12 cellular contexts compared by ENCODE assay signal in genomic region chr4:151012376-151012775, GRCh38. TPM values are rescaled to one million over a fixed set of nuclear protein-coding genes. Genes with fewer than 3 reads are reported as not detected.
A peak's percentile ranks its signal among the peaks of the same experiment; 100 is the strongest.
DNase-seq lines count a peak whose midpoint lies in the region; ATAC-seq, FAIRE-seq and TF ChIP-seq lines count a peak whose summit lies in the region.
"Had no signal": no experiment of that assay in that cellular context is flagged by ENCODE, and none has a peak within 500 bp of the region (broad histone marks: within the 10 kb centered on the region; RNA-seq: fewer than 3 reads in every experiment).

No MANE protein-coding gene starts in this region.

- no peak for DNase-seq in CD4-positive, CD25-positive, alpha-beta regulatory T cell
- DNase-seq in HAP-1 (ENCODE audit: low spot score in 2 of 2) (no peak), kidney (no peak), GM10266 (ENCODE audit: extremely low spot score) (no peak), SHP77 (lab: John Stamatoyannopoulos, UW) (no peak), NCI-H1436 (lab: John Stamatoyannopoulos, UW) (no peak), DMS153 (lab: John Stamatoyannopoulos, UW) (no peak)
- DNase-seq: activated CD4-positive, alpha-beta T cell treated with anti-CD3 and anti-CD28 coated beads for 1 hour; anterior cingulate cortex had no signal

- H3K4me3 Mint-ChIP-seq in CD4-positive, CD25-positive, alpha-beta regulatory T cell = peak overlapping the region; percentile 96 to 100 (median 99)
- H3K4me3 Mint-ChIP-seq in activated T-helper 17 cell treated with anti-CD3 and anti-CD28 coated beads, Interleukin-2, amount 50 U/mL, for 72 hours = peak overlapping the region; percentile 98

- no peak for TF ChIP-seq CTCF in kidney (IDR thresholded peaks at IDR 0.05; ENCODE audit: borderline replicate concordance, extremely low read depth, insufficient read depth)
- no peak for TF ChIP-seq CTCF in GM10266 (IDR thresholded peaks at IDR 0.05; ENCODE audit: control insufficient read depth, insufficient read depth, low read depth, missing control alignments)

- no peak for ATAC-seq in CD4-positive, CD25-positive, alpha-beta regulatory T cell (ENCODE audit: low read depth in 2 of 2)
- no peak for ATAC-seq in activated T-helper 17 cell treated with anti-CD3 and anti-CD28 coated beads, Interleukin-2, amount 50 U/mL, for 72 hours (replicated peaks)

- no peaks in the 10 kb centered on the region for H3K36me3 Mint-ChIP-seq in CD4-positive, CD25-positive, alpha-beta regulatory T cell
- peaks cover 62% of the 10 kb centered on the region for H3K36me3 Mint-ChIP-seq in activated T-helper 17 cell treated with anti-CD3 and anti-CD28 coated beads, Interleukin-2, amount 50 U/mL, for 72 hours (ENCODE audit: low read depth)

- no peak for FAIRE-seq in kidney (lab: Jason Lieb, UNC)
- FAIRE-seq: GM18507 had no signal

- intact Hi-C loops in kidney (cut with DNase I) = no loop called here

- H3K4me1 ChIP-seq in CD4-positive, CD25-positive, alpha-beta regulatory T cell (ENCODE audit: control insufficient read depth, insufficient read depth, low read length, poor library complexity, severe bottlenecking) = peaks cover 40% of the 10 kb centered on the region
- H3K4me1 ChIP-seq in HAP-1 (peaks cover 5% of the 10 kb centered on the region; the same call in 1 of the 2 replicates), kidney (ENCODE audit: control insufficient read depth in 1 of 2, insufficient read depth in 1 of 2, low read depth in 1 of 2, low read length in 2 of 2) (peaks cover 3% of the 10 kb centered on the region in 2 donors)

- H3K9me3 Mint-ChIP-seq in CD4-positive, CD25-positive, alpha-beta regulatory T cell = no peaks in the 10 kb centered on the region
- no peaks in the 10 kb centered on the region for H3K9me3 Mint-ChIP-seq in activated T-helper 17 cell treated with anti-CD3 and anti-CD28 coated beads, Interleukin-2, amount 50 U/mL, for 72 hours

- H3K9ac ChIP-seq in kidney (ENCODE audit: low read length in 2 of 2) = peak overlapping the region in 1 of 2 donors; percentile 6

- H3K9me3 ChIP-seq in CD4-positive, CD25-positive, alpha-beta regulatory T cell (ENCODE audit: control insufficient read depth in 2 of 2, low read length in 2 of 2) = no peaks in the 10 kb centered on the region
- H3K9me3 ChIP-seq in HAP-1 = no peaks in the 10 kb centered on the region
- no peaks in the 10 kb centered on the region for H3K9me3 ChIP-seq in kidney (ENCODE audit: control insufficient read depth in 1 of 2, low read length in 2 of 2)

- H3K4me3 ChIP-seq in CD4-positive, CD25-positive, alpha-beta regulatory T cell (ENCODE audit: low read depth, low read length) = peak overlapping the region; percentile 98
- H3K4me3 ChIP-seq in HAP-1 (peak overlapping the region; percentile 97), kidney (ENCODE audit: low read length in 2 of 2) (peak overlapping the region; percentile 29 to 80)

- peaks cover 22 to 46% (median 35%) of the 10 kb centered on the region in 4 donors for H3K4me1 Mint-ChIP-seq in CD4-positive, CD25-positive, alpha-beta regulatory T cell
- H3K4me1 Mint-ChIP-seq in activated T-helper 17 cell treated with anti-CD3 and anti-CD28 coated beads, Interleukin-2, amount 50 U/mL, for 72 hours = peaks cover 16% of the 10 kb centered on the region

- in situ Hi-C loops in HAP-1 (cut with MboI; ENCODE audit: low sequenced_read_pairs) = no loop called here

- H3K27ac Mint-ChIP-seq in CD4-positive, CD25-positive, alpha-beta regulatory T cell = peak overlapping the region in 2 of 3 donors; percentile 47 to 91
- no peak overlapping the region for H3K27ac Mint-ChIP-seq in activated T-helper 17 cell treated with anti-CD3 and anti-CD28 coated beads, Interleukin-2, amount 50 U/mL, for 72 hours

- H3K36me3 ChIP-seq in CD4-positive, CD25-positive, alpha-beta regulatory T cell (ENCODE audit: control insufficient read depth, insufficient read depth, low read length) = no peaks in the 10 kb centered on the region
- H3K36me3 ChIP-seq in HAP-1 (replicated peaks) (peaks cover 5% of the 10 kb centered on the region), kidney (ENCODE audit: control insufficient read depth in 1 of 2, insufficient read depth in 2 of 2, low read length in 2 of 2) (no peaks in the 10 kb centered on the region)

- no peak overlapping the region for H3K27ac ChIP-seq in CD4-positive, CD25-positive, alpha-beta regulatory T cell (ENCODE audit: insufficient read depth, low read length, poor library complexity, severe bottlenecking)
- H3K27ac ChIP-seq in kidney (ENCODE audit: low read depth in 2 of 2, low read length in 2 of 2) = peak overlapping the region in 1 of 2 donors; percentile 50
- H3K27ac ChIP-seq: RWPE1 had no signal

- no peaks in the 10 kb centered on the region for H3K27me3 ChIP-seq in CD4-positive, CD25-positive, alpha-beta regulatory T cell (ENCODE audit: control insufficient read depth, insufficient read depth, low read length)
- no peaks in the 10 kb centered on the region for H3K27me3 ChIP-seq in HAP-1 (ENCODE audit: low read depth)

- H3K27me3 Mint-ChIP-seq in CD4-positive, CD25-positive, alpha-beta regulatory T cell = no peaks in the 10 kb centered on the region
- H3K27me3 Mint-ChIP-seq in activated T-helper 17 cell treated with anti-CD3 and anti-CD28 coated beads, Interleukin-2, amount 50 U/mL, for 72 hours = no peaks in the 10 kb centered on the region

RNA-seq across cellular contexts. Expression of gene LRBA, which starts 2.7 kb away (rescaled TPM):
- total RNA-seq in CD4-positive, CD25-positive, alpha-beta regulatory T cell = 95.3 TPM
- 10 to 100 TPM; 23.0 to 26.9 (median 24.5) TPM for polyA plus RNA-seq in CD4-positive, CD25-positive, alpha-beta regulatory T cell
- total RNA-seq in activated T-helper 17 cell treated with anti-CD3 and anti-CD28 coated beads, Interleukin-2, amount 50 U/mL, for 72 hours = 10 to 100 TPM; 65.2 to 83.4 TPM
- 76.7 TPM for total RNA-seq in kidney
- 20.3 TPM for polyA plus RNA-seq in kidney (ENCODE audit: insufficient read depth, low read depth, low replicate concordance)
